Comparison of ENCODE assay signal across 22 cellular contexts in genomic region chr18:74679006-74679678, GRCh38.
A peak's percentile ranks its signal among the peaks of the same experiment; 100 is the strongest.
DNase-seq lines count a peak whose midpoint lies in the region; ATAC-seq and TF ChIP-seq lines count a peak whose summit lies in the region.
"Had no signal": no experiment of that assay in that cellular context is flagged by ENCODE, and none has a peak within 500 bp of the region (broad histone marks: within the 10 kb centered on the region; RNA-seq: fewer than 3 reads in every experiment).

No MANE protein-coding gene starts in this region.

- 72% methylated on average over 6 of the region's 6 CpGs for WGBS in right lobe of liver (ENCODE audit: insufficient coverage, low coverage, low lambda C conversion rate, missing lambda C conversion rate)

- DNase-seq in GM13977 (ENCODE audit: low spot score), result peak; percentile 12
- no peak for DNase-seq in right lobe of liver
- DNase-seq in RKO (ENCODE audit: low spot score), result no peak
- DNase-seq: activated CD4-positive, alpha-beta T cell treated with anti-CD3 and anti-CD28 coated beads, Interleukin-2, amount 50 U/mL, for 4 hours; CD4-positive, alpha-beta memory T cell; cerebellar nuclear complex; effector CD4-positive, alpha-beta T cell; gastrocnemius medialis; HCEC 1CT; mammary epithelial cell; NCI-H187 treated with DMSO at 0.1 percent for 48 hours; NCI-H345; nucleus accumbens; PC-9; stimulated activated CD4-positive, alpha-beta T cell treated with anti-CD3 and anti-CD28 coated beads, Interleukin-4, amount 100 ng/mL, for 1 hour; upper lobe of left lung had no signal

- no peak for TF ChIP-seq POLR2A in right lobe of liver (IDR thresholded peaks at IDR 0.05)

- intact Hi-C loops in right lobe of liver (cut with DNase I), result no loop called here

- TF ChIP-seq CTCF in GM13977 (IDR thresholded peaks at IDR 0.05; ENCODE audit: extremely low read depth, insufficient read depth, missing control alignments), result no peak
- no peak for TF ChIP-seq CTCF in right lobe of liver (IDR thresholded peaks at IDR 0.05)

- H3K9me3 ChIP-seq in right lobe of liver, result no peaks in the 10 kb centered on the region
- H3K9me3 ChIP-seq: gastrocnemius medialis had no signal

- in situ Hi-C loops in GM13977 (cut with MboI; ENCODE audit: low pct_unique_long_range_greater_than_20kb, low sequenced_read_pairs, unreplicated experiment), result no loop called here

- peaks cover 0 to 7% (median 0%) of the 10 kb centered on the region in 4 donors for H3K4me1 ChIP-seq in right lobe of liver
- H3K4me1 ChIP-seq: gastrocnemius medialis, upper lobe of left lung had no signal

- ATAC-seq in GM18868 (IDR thresholded peaks at IDR 0.05; ENCODE audit: unreplicated experiment) (peak; percentile 54), GM21619 (IDR thresholded peaks at IDR 0.05; ENCODE audit: unreplicated experiment) (peak; percentile 61), HG03439 (IDR thresholded peaks at IDR 0.05; ENCODE audit: unreplicated experiment) (peak; percentile 64), right lobe of liver (no peak), HG03342 (IDR thresholded peaks at IDR 0.05; ENCODE audit: unreplicated experiment) (no peak)
- ATAC-seq: gastrocnemius medialis had no signal

- no peaks in the 10 kb centered on the region for H3K36me3 ChIP-seq in right lobe of liver

- H3K4me3 ChIP-seq in right lobe of liver, result no peak overlapping the region
- H3K4me3 ChIP-seq: gastrocnemius medialis, PC-9, upper lobe of left lung had no signal

- no peak overlapping the region for H3K27ac ChIP-seq in right lobe of liver
- H3K27ac ChIP-seq: gastrocnemius medialis, KMS-11, PC-9, upper lobe of left lung, VCaP had no signal

- H3K27me3 ChIP-seq in right lobe of liver, result no peaks in the 10 kb centered on the region
- H3K27me3 ChIP-seq: gastrocnemius medialis, upper lobe of left lung had no signal

Comparison
In these comparisons a context has a peak if more than half of its experiments do, and no peak if none do; other contexts are left out.
1. ATAC-seq: peak in GM18868 (single experiment), GM21619 (single experiment) and HG03439 (single experiment); none in right lobe of liver (0 of 4) and HG03342 (single experiment).